Comparison of ENCODE assay signal across 8 cellular contexts in the genomic region with DNA sequence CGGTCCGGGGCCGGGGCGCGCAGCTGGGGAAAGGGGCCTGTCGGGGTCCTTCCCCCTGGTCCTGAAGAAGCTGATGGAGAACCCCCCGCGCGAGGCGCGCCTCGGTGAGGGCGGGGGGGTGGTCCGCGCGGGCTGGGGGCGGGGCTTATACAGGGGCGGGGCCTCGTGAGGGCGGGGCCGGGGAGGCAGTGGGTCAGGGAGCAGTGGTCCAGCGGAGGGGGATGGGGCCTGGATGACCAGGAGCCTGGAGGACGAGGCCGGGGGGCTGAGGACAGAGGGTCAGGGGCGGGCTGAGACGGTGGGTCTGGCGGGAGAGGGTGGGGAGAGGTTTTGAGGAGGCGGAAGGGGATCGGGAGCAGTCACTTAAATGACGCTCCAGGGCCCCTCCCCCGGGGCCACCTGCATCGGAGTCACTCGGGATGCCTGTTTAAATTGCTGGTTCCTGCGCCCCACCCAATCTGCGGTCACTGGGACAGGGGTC. TPM values are rescaled to one million over a fixed set of nuclear protein-coding genes. Genes with fewer than 3 reads are reported as not detected.
DNase-seq lines count a peak whose midpoint lies in the region; ATAC-seq and TF ChIP-seq lines count a peak whose summit lies in the region.

No MANE protein-coding gene starts in this region.

- H3K36me3 ChIP-seq in breast epithelium, result no peaks in the 10 kb centered on the region

- intact Hi-C loops in CD14-positive monocyte (cut with micrococcal nuclease), result loop anchor here (5.0 to 10.0 kb wide), 2 partner anchors 63 to 95 kb away; a partner anchor contains a TSS
- intact Hi-C loops in breast epithelium (cut with DNase I; ENCODE audit: low total_unique reads), result loop anchor here (5.0 kb wide), 1 partner anchor 1405 kb away; no protein-coding TSS in a partner anchor

- H3K27ac ChIP-seq in breast epithelium, result peak overlapping the region; percentile 95 to 99

- ATAC-seq in GM19372 (IDR thresholded peaks at IDR 0.05; ENCODE audit: low read depth, unreplicated experiment) (peak; percentile 20), HG03521 (IDR thresholded peaks at IDR 0.05; ENCODE audit: unreplicated experiment) (peak; percentile 27)

- H3K27ac Mint-ChIP-seq in CD14-positive monocyte, result peak overlapping the region; percentile 62 to 93 (median 87)

- no peaks in the 10 kb centered on the region for H3K36me3 Mint-ChIP-seq in CD14-positive monocyte

- H3K27me3 ChIP-seq in breast epithelium, result no peaks in the 10 kb centered on the region

- peaks cover 3 to 7% (median 3%) of the 10 kb centered on the region in 3 donors for H3K27me3 Mint-ChIP-seq in CD14-positive monocyte (ENCODE audit: low read depth in 3 of 3)

- peak overlapping the region; percentile 74 to 86 (median 80) for H3K4me3 ChIP-seq in breast epithelium

- TF ChIP-seq CTCF in CD14-positive monocyte (IDR thresholded peaks at IDR 0.05) (no peak), breast epithelium (IDR thresholded peaks at IDR 0.05) (no peak)

- H3K4me1 ChIP-seq in breast epithelium, result peaks cover 3 to 10% of the 10 kb centered on the region in 2 donors

- TF ChIP-seq POLR2A in breast epithelium (IDR thresholded peaks at IDR 0.05), result no peak

- no peaks in the 10 kb centered on the region for H3K9me3 ChIP-seq in breast epithelium

- peak overlapping the region; percentile 80 to 83 for H3K4me3 Mint-ChIP-seq in CD14-positive monocyte

- DNase-seq in CD14-positive monocyte (ENCODE audit: low spot score), result peak; percentile 58
- peak; percentile 78 for DNase-seq in UCSD-AML1 (lab: John Stamatoyannopoulos, UW; ENCODE audit: unreplicated experiment)
- peak; percentile 72 to 77 for DNase-seq in breast epithelium (ENCODE audit: low spot score in 2 of 2)
- peak; percentile 94 for DNase-seq in iPS-NIHi7 (ENCODE audit: extremely low spot score)
- DNase-seq in stimulated activated CD4-positive, alpha-beta T cell treated with anti-CD3 and anti-CD28 coated beads, Interleukin-12 subunit alpha, Interleukin-12 subunit beta, amount 100 ng/mL, for 4 hours, result peak; percentile 56
- no peak for DNase-seq in GDM1 (lab: John Stamatoyannopoulos, UW)

- H3K4me1 Mint-ChIP-seq in CD14-positive monocyte, result peaks cover 18% of the 10 kb centered on the region

- H3K9me3 Mint-ChIP-seq in CD14-positive monocyte, result peaks cover 0 to 2% (median 0%) of the 10 kb centered on the region in 7 donors

RNA-seq across cellular contexts. Expression of a gene that starts 0.4 kb away (rescaled TPM):
- polyA plus RNA-seq in CD14-positive monocyte, result 1 to 10 TPM in 1 of 2 donors, under 1 TPM in 1; 0.71 to 1.1 TPM
- total RNA-seq in breast epithelium, result 10 to 100 TPM in 2 of 3 donors, 1 to 10 TPM in 1; 8.8 to 26.6 (median 15.7) TPM
